In genomic region chr12:71152838-71153237, GRCh38 we compare ENCODE assay signal across 23 cellular contexts. TPM values are rescaled to one million over a fixed set of nuclear protein-coding genes. Genes with fewer than 3 reads are reported as not detected.
DNase-seq lines count a peak whose midpoint lies in the region; ATAC-seq, FAIRE-seq and TF ChIP-seq lines count a peak whose summit lies in the region.
"Had no signal": no experiment of that assay in that cellular context is flagged by ENCODE, and none has a peak within 500 bp of the region (broad histone marks: within the 10 kb centered on the region; RNA-seq: fewer than 3 reads in every experiment).

No MANE protein-coding gene starts in this region.

- no peaks in the 10 kb centered on the region for H4K20me1 ChIP-seq in astrocyte (ENCODE audit: insufficient read depth, low read length)

- H3K27ac Mint-ChIP-seq in MCF 10A (ENCODE audit: low read depth, unreplicated experiment) = no peak overlapping the region
- no peak overlapping the region for H3K27ac Mint-ChIP-seq in astrocyte (ENCODE audit: unreplicated experiment)
- H3K27ac Mint-ChIP-seq in CD8-positive, alpha-beta T cell = no peak overlapping the region
- H3K27ac Mint-ChIP-seq: HFFc6 had no signal

- no peaks in the 10 kb centered on the region for H3K79me2 ChIP-seq in astrocyte (ENCODE audit: insufficient read depth, low read length)

- H3K27me3 ChIP-seq in breast epithelium = no peaks in the 10 kb centered on the region
- no peaks in the 10 kb centered on the region for H3K27me3 ChIP-seq in astrocyte (ENCODE audit: insufficient read depth, low read length)
- H3K27me3 ChIP-seq in transverse colon = no peaks in the 10 kb centered on the region
- no peaks in the 10 kb centered on the region for H3K27me3 ChIP-seq in CD8-positive, alpha-beta T cell (ENCODE audit: insufficient read depth, low read length)

- no TSS peak for BruUV-seq in MCF 10A (replicated peaks; lab: Mats Ljungman, UMichigan)

- TF ChIP-seq EP300 in transverse colon (IDR thresholded peaks at IDR 0.05; ENCODE audit: low read depth) = no peak

- H2AFZ ChIP-seq in astrocyte (ENCODE audit: low read depth, low read length) = no peak overlapping the region

- H3K36me3 Mint-ChIP-seq in MCF 10A (ENCODE audit: insufficient read depth, unreplicated experiment) (no peaks in the 10 kb centered on the region), astrocyte (ENCODE audit: low read depth, unreplicated experiment) (no peaks in the 10 kb centered on the region)
- H3K36me3 Mint-ChIP-seq in CD8-positive, alpha-beta T cell = no peaks in the 10 kb centered on the region

- TF ChIP-seq POLR2A in breast epithelium (IDR thresholded peaks at IDR 0.05) (no peak), transverse colon (IDR thresholded peaks at IDR 0.05) (peak; percentile 70), GM12891 (IDR thresholded peaks at IDR 0.05; ENCODE audit: low read depth, low read length) (no peak)

- H3K4me3 ChIP-seq in breast epithelium (no peak overlapping the region), astrocyte (ENCODE audit: insufficient read depth, low read depth, low read length) (no peak overlapping the region), fibroblast of the aortic adventitia (ENCODE audit: low read depth, low read length) (no peak overlapping the region), transverse colon (peak overlapping the region in 3 of 4 donors; percentile 37 to 57 (median 46))
- no peak overlapping the region for H3K4me3 ChIP-seq in CD8-positive, alpha-beta T cell (ENCODE audit: low read depth, low read length)
- H3K4me3 ChIP-seq: A549, SK-N-MC had no signal

- in situ Hi-C loops in transverse colon (cut with MboI; ENCODE audit: low pct_ligation_motif_present in 1 of 4, low pct_unique_long_range_greater_than_20kb in 1 of 4, low sequenced_read_pairs in 3 of 4) = no loop called here

- no peaks in the 10 kb centered on the region for H3K9me3 ChIP-seq in breast epithelium
- no peaks in the 10 kb centered on the region for H3K9me3 ChIP-seq in astrocyte (ENCODE audit: insufficient read depth, low read depth, low read length)
- no peaks in the 10 kb centered on the region for H3K9me3 ChIP-seq in transverse colon
- H3K9me3 ChIP-seq in CD8-positive, alpha-beta T cell (ENCODE audit: low read length) = no peaks in the 10 kb centered on the region
- H3K9me3 ChIP-seq: A549 had no signal

- POLR2A ChIA-PET in MCF 10A (lab: Yijun Ruan, JAX) = no interaction called here
- POLR2A ChIA-PET in CD8-positive, alpha-beta T cell (lab: Charles Lee) = no interaction called here

- FAIRE-seq in astrocyte (lab: Jason Lieb, UNC) (no peak), GM12891 (lab: Jason Lieb, UNC) (no peak)
- FAIRE-seq: A549, HepG2 had no signal

- no peak for ATAC-seq in CD8-positive, alpha-beta T cell
- ATAC-seq: A549, HepG2 had no signal

- CTCF ChIA-PET in MCF 10A (lab: Yijun Ruan, JAX) = no interaction called here
- CTCF ChIA-PET in CD8-positive, alpha-beta T cell (lab: Charles Lee) = no interaction called here

- H3K27me3 Mint-ChIP-seq in MCF 10A (ENCODE audit: insufficient read depth, unreplicated experiment) (no peaks in the 10 kb centered on the region), astrocyte (ENCODE audit: low read depth, unreplicated experiment) (no peaks in the 10 kb centered on the region)
- H3K27me3 Mint-ChIP-seq in CD8-positive, alpha-beta T cell (ENCODE audit: low read depth) = peaks cover 2% of the 10 kb centered on the region

- H3K4me3 Mint-ChIP-seq in MCF 10A (ENCODE audit: unreplicated experiment) (no peak overlapping the region), astrocyte (ENCODE audit: unreplicated experiment) (no peak overlapping the region)
- no peak overlapping the region for H3K4me3 Mint-ChIP-seq in CD8-positive, alpha-beta T cell
- H3K4me3 Mint-ChIP-seq: HFFc6 had no signal

- WGBS in transverse colon (ENCODE audit: low coverage in 1 of 2), 2 donors = 39 to 40% methylated on average over 5 of the region's 5 CpGs

- H3K4me1 ChIP-seq in breast epithelium = no peaks in the 10 kb centered on the region
- H3K4me1 ChIP-seq in astrocyte (ENCODE audit: insufficient read depth, low read length) = no peaks in the 10 kb centered on the region
- H3K4me1 ChIP-seq in transverse colon = peaks cover 0 to 8% (median 3%) of the 10 kb centered on the region in 4 donors
- no peaks in the 10 kb centered on the region for H3K4me1 ChIP-seq in CD8-positive, alpha-beta T cell (ENCODE audit: insufficient read depth, low read length)
- H3K4me1 ChIP-seq: A549 had no signal

- no peak overlapping the region for H3K27ac ChIP-seq in breast epithelium
- H3K27ac ChIP-seq in astrocyte (ENCODE audit: low read depth, low read length) = no peak overlapping the region
- H3K27ac ChIP-seq in transverse colon = peak overlapping the region; percentile 82 to 87 (median 82)
- H3K27ac ChIP-seq in CD8-positive, alpha-beta T cell (ENCODE audit: low read depth, low read length) = no peak overlapping the region
- H3K27ac ChIP-seq: A549, KMS-11, SK-N-MC had no signal

- H3K9me3 Mint-ChIP-seq in MCF 10A (ENCODE audit: unreplicated experiment) (no peaks in the 10 kb centered on the region), astrocyte (ENCODE audit: unreplicated experiment) (peaks cover 1% of the 10 kb centered on the region)
- H3K9me3 Mint-ChIP-seq in CD8-positive, alpha-beta T cell = peaks cover 9% of the 10 kb centered on the region

- peak; percentile 52 for DNase-seq in MCF 10A (ENCODE audit: unreplicated experiment)
- no peak for DNase-seq in breast epithelium (ENCODE audit: low spot score in 2 of 2)
- DNase-seq in astrocyte (ENCODE audit: low read depth) = peak; percentile 21
- DNase-seq in fibroblast of the aortic adventitia (ENCODE audit: low read depth) = peak; percentile 41
- DNase-seq in transverse colon = no peak
- no peak for DNase-seq in GM12891 (ENCODE audit: insufficient read length, low spot score)
- DNase-seq in CD8-positive, alpha-beta T cell = no peak
- no peak for DNase-seq in AG20443 (ENCODE audit: low spot score)
- DNase-seq: AML-193; DND-41; GF-D8; HFFc6; MM.1S; NCI-H1105 treated with DMSO at 0.1 percent for 48 hours; NCI-H2029 treated with DMSO at 0.1 percent for 48 hours; NCI-H2227 treated with DMSO at 0.1 percent for 48 hours; NCI-H526 treated with DMSO at 0.1 percent for 48 hours; NK-92 treated with Interleukin-12 subunit alpha and Interleukin-12 subunit beta, amount 100 ng/mL, for 24 hours; OCI-M1 had no signal

- intact Hi-C loops in MCF 10A (cut with micrococcal nuclease) = no loop called here
- intact Hi-C loops in breast epithelium (cut with DNase I; ENCODE audit: low total_unique reads) = no loop called here
- intact Hi-C loops in transverse colon (cut with DNase I; ENCODE audit: low total_unique reads) = no loop called here
- intact Hi-C loops in CD8-positive, alpha-beta T cell (cut with DNase I, micrococcal nuclease) = no loop called here

- H3K4me1 Mint-ChIP-seq in MCF 10A (ENCODE audit: insufficient read depth, unreplicated experiment) (peaks cover 7% of the 10 kb centered on the region), astrocyte (ENCODE audit: low read depth, unreplicated experiment) (no peaks in the 10 kb centered on the region)
- H3K4me1 Mint-ChIP-seq in CD8-positive, alpha-beta T cell (ENCODE audit: low read depth) = no peaks in the 10 kb centered on the region

- no peak overlapping the region for H3K9ac ChIP-seq in astrocyte (ENCODE audit: low read length)
- H3K9ac ChIP-seq: KMS-11 had no signal

- H3K36me3 ChIP-seq in breast epithelium = no peaks in the 10 kb centered on the region
- H3K36me3 ChIP-seq in astrocyte (ENCODE audit: insufficient read depth, low read length) = no peaks in the 10 kb centered on the region
- H3K36me3 ChIP-seq in transverse colon = no peaks in the 10 kb centered on the region
- H3K36me3 ChIP-seq in CD8-positive, alpha-beta T cell (ENCODE audit: insufficient read depth, low read length) = no peaks in the 10 kb centered on the region

- no peak for TF ChIP-seq CTCF in MCF 10A (IDR thresholded peaks at IDR 0.05; ENCODE audit: unreplicated experiment)
- no peak for TF ChIP-seq CTCF in breast epithelium (IDR thresholded peaks at IDR 0.05)
- no peak for TF ChIP-seq CTCF in astrocyte (IDR thresholded peaks at IDR 0.05; ENCODE audit: insufficient read depth, low read depth, low read length)
- no peak for TF ChIP-seq CTCF in fibroblast of the aortic adventitia (IDR thresholded peaks at IDR 0.05; ENCODE audit: insufficient read depth, low read length)
- TF ChIP-seq CTCF in transverse colon (IDR thresholded peaks at IDR 0.05) = no peak
- TF ChIP-seq CTCF in CD8-positive, alpha-beta T cell (IDR thresholded peaks at IDR 0.05) = no peak

- H3K4me2 ChIP-seq in astrocyte (ENCODE audit: low read length) = no peak overlapping the region
- H3K4me2 ChIP-seq: A549, KMS-11 had no signal

TF ChIP-seq in GM12891, 5 proteins besides CTCF, POLR2A, EP300 and RAD21:
- TF ChIP-seq POU2F2 (IDR thresholded peaks at IDR 0.05; ENCODE audit: low read depth, low read length) = no peak
- TF ChIP-seq SPI1 (IDR thresholded peaks at IDR 0.05; ENCODE audit: low read depth, low read length) = no peak
- no peak for TF ChIP-seq TAF1 (IDR thresholded peaks at IDR 0.05; ENCODE audit: low read depth, low read length)

RNA-seq across cellular contexts. Expression of gene TSPAN8, which starts 5.0 kb away (rescaled TPM):
- not detected in 2 replicates for total RNA-seq in MCF 10A (2022)
- 10 to 100 TPM in 2 of 3 donors, 1 to 10 TPM in 1; 3.1 to 28.3 (median 18.4) TPM for total RNA-seq in breast epithelium
- total RNA-seq in astrocyte = not detected in 2 replicates
- 7.1 and 15.5 TPM in 2 replicates for total RNA-seq in fibroblast of the aortic adventitia (ENCODE audit: low replicate concordance)
- total RNA-seq in transverse colon = 1,000 to 10,000 TPM in 2 of 4 donors, 100 to 1,000 TPM in 2; 217 to 1,195 (median 646) TPM
- polyA plus RNA-seq in GM12891 (2012; ENCODE audit: low read depth, missing spikeins) = not detected
- total RNA-seq in CD8-positive, alpha-beta T cell = not detected
- total RNA-seq: HFFc6 had no signal

Comparison
In these comparisons a context has a peak if more than half of its experiments do, and no peak if none do; other contexts are left out.
1. DNase-seq: peak in MCF 10A (single experiment), astrocyte (single experiment) and fibroblast of the aortic adventitia (single experiment); none in breast epithelium (0 of 2), transverse colon (single experiment), GM12891 (single experiment), CD8-positive, alpha-beta T cell (0 of 7) and AG20443 (single experiment).
2. H3K27ac ChIP-seq: peak in transverse colon (4 of 4); none in breast epithelium (0 of 2), astrocyte (single experiment) and CD8-positive, alpha-beta T cell (single experiment).
3. H3K4me3 ChIP-seq: peak in transverse colon (3 of 4); none in breast epithelium (0 of 3), astrocyte (single experiment), fibroblast of the aortic adventitia (single experiment) and CD8-positive, alpha-beta T cell (single experiment).
4. RNA of gene TSPAN8, which starts 5.0 kb away (total RNA-seq): 217 to 1,195 TPM in transverse colon; 3.1 to 28.3 TPM in breast epithelium, 7.1 to 15.5 TPM in fibroblast of the aortic adventitia, not detected in astrocyte, not detected in MCF 10A and not detected in CD8-positive, alpha-beta T cell; every median in the first group is over 4 times any median in the second.